21 cellular contexts compared by ENCODE assay signal in genomic region chr21:40634141-40634540, GRCh38.
"Had no signal": no experiment of that assay in that cellular context is flagged by ENCODE, and none has a peak within 500 bp of the region (broad histone marks: within the 10 kb centered on the region; RNA-seq: fewer than 3 reads in every experiment).

No MANE protein-coding gene starts in this region.

- DNase-seq: activated B cell treated with CpG ODN at 0.5 μM for 24 hours; activated CD4-positive, alpha-beta memory T cell treated with anti-CD3 and anti-CD28 coated beads for 36 hours; activated CD4-positive, alpha-beta T cell treated with anti-CD3 and anti-CD28 coated beads for 4 hours; activated CD4-positive, alpha-beta T cell treated with anti-CD3 and anti-CD28 coated beads, Interleukin-2, amount 10 ng/mL, durations not matched to agents 24 days and 14 days; activated CD4-positive, alpha-beta T cell treated with anti-CD3 and anti-CD28 coated beads, Interleukin-2, amount 50 U/mL, for 1 hour; activated CD4-positive, alpha-beta T cell treated with anti-CD3 and anti-CD28 coated beads, Interleukin-2, amount 50 U/mL, for 4 hours; activated CD4-positive, CD25-positive, alpha-beta regulatory T cell treated with anti-CD3 and anti-CD28 coated beads, Interleukin-2, amount 50 U/mL, for 72 hours; activated CD8-positive, alpha-beta memory T cell treated with anti-CD3 and anti-CD28 coated beads, Interleukin-2, amount 50 U/mL, for 4 hours; activated CD8-positive, alpha-beta T cell treated with anti-CD3 and anti-CD28 coated beads for 36 hours; activated effector memory CD4-positive, alpha-beta T cell treated with Interleukin-2 at 50 U/mL for 16 hours; activated gamma-delta T cell; activated naive CD4-positive, alpha-beta T cell treated with anti-CD3 and anti-CD28 coated beads, Interleukin-2, amount 10 ng/mL, durations not matched to agents 7 days and 5 days; activated naive CD4-positive, alpha-beta T cell treated with Interleukin-2 at 50 U/mL for 16 hours; activated naive CD8-positive, alpha-beta T cell treated with anti-CD3 and anti-CD28 coated beads, Interleukin-2, amount 10 ng/mL, durations not matched to agents 7 days and 5 days; activated naive CD8-positive, alpha-beta T cell treated with anti-CD3 and anti-CD28 coated beads, Interleukin-2, amount 50 U/mL, for 24 hours; activated T-cell treated with anti-CD3 and anti-CD28 coated beads, Interleukin-2, amount 50 U/mL, for 24 hours; activated T-cell treated with anti-CD3 and anti-CD28 coated beads, Interleukin-2, amount 50 U/mL, for 48 hours; cerebellar nuclear complex; T-helper 1 cell; T-helper 2 cell; T-helper 9 cell had no signal
